In the genomic region with DNA sequence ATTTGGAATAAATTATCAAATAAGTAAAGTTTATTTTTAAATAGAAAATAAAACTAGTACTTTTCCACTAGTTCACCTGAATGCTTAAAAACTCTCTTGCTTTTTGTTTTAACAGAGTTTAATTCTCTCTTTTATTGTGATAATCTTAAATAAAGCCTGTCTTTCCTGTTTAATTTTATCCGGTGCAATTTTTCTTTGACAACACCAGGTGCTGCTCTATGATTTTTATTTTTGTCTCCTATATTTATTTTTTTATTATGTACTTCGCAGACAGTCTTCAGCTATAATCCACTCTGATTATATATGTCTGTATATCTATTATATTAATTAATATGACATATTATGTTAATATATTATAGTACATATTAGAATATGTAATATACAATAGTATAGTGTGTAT, we compare ENCODE assay signal across 20 cellular contexts.
A peak's percentile ranks its signal among the peaks of the same experiment; 100 is the strongest.
DNase-seq lines count a peak whose midpoint lies in the region; ATAC-seq and TF ChIP-seq lines count a peak whose summit lies in the region.
"Had no signal": no experiment of that assay in that cellular context is flagged by ENCODE, and none has a peak within 500 bp of the region (broad histone marks: within the 10 kb centered on the region; RNA-seq: fewer than 3 reads in every experiment).

No MANE protein-coding gene starts in this region.

- TF ChIP-seq CTCF in OCI-LY3 (IDR thresholded peaks at IDR 0.05; ENCODE audit: low read depth, low read length) (peak; percentile 14; the same call in 1 of the 2 replicates), chondrocyte (IDR thresholded peaks at IDR 0.05) (peak; percentile 64), retinal pigment epithelial cell (conservative IDR thresholded peaks at IDR 0.05; ENCODE audit: low read depth, low read length) (peak; percentile 5), GM13977 (IDR thresholded peaks at IDR 0.05; ENCODE audit: extremely low read depth, insufficient read depth, missing control alignments) (no peak)

- no peaks in the 10 kb centered on the region for H3K4me1 Mint-ChIP-seq in chondrocyte (ENCODE audit: low read depth)

- no peak overlapping the region for H3K4me2 ChIP-seq in OCI-LY3 (ENCODE audit: low read length)
- H3K4me2 ChIP-seq: KMS-11 had no signal

- H3K4me3 Mint-ChIP-seq in chondrocyte (ENCODE audit: unreplicated experiment), result no peak overlapping the region
- H3K4me3 Mint-ChIP-seq: CD4-positive, alpha-beta T cell had no signal

- H3K9me3 Mint-ChIP-seq in chondrocyte (ENCODE audit: low read depth), result no peaks in the 10 kb centered on the region
- H3K9me3 Mint-ChIP-seq: CD4-positive, alpha-beta T cell had no signal

- peaks cover 2% of the 10 kb centered on the region for H3K27me3 Mint-ChIP-seq in chondrocyte (ENCODE audit: low read depth)
- H3K27me3 Mint-ChIP-seq: CD4-positive, alpha-beta T cell had no signal

- no peaks in the 10 kb centered on the region for H4K20me1 ChIP-seq in OCI-LY3 (ENCODE audit: insufficient read depth, low read length)

- no peak overlapping the region for H3K27ac Mint-ChIP-seq in chondrocyte (ENCODE audit: unreplicated experiment)
- H3K27ac Mint-ChIP-seq: CD4-positive, alpha-beta T cell had no signal

- ATAC-seq in HG02885 (IDR thresholded peaks at IDR 0.05; ENCODE audit: poor library complexity, unreplicated experiment) (no peak), HG03139 (IDR thresholded peaks at IDR 0.05; ENCODE audit: unreplicated experiment) (no peak)
- ATAC-seq: SK-N-SH treated with all-trans-retinoic acid at 6 μM for 48 hours had no signal

- H3K27me3 ChIP-seq in OCI-LY3 (ENCODE audit: low read depth, low read length), result no peaks in the 10 kb centered on the region

- in situ Hi-C loops in GM13977 (cut with MboI; ENCODE audit: low pct_unique_long_range_greater_than_20kb, low sequenced_read_pairs, unreplicated experiment), result no loop called here

- H3K79me2 ChIP-seq in OCI-LY3 (ENCODE audit: low read length), result no peaks in the 10 kb centered on the region

- no peak overlapping the region for H2AFZ ChIP-seq in OCI-LY3 (ENCODE audit: low read depth, low read length)

- no peaks in the 10 kb centered on the region for H3K9me3 ChIP-seq in OCI-LY3 (ENCODE audit: insufficient read depth, low read length)
- H3K9me3 ChIP-seq: Caco-2 had no signal

- H3K36me3 Mint-ChIP-seq in chondrocyte (ENCODE audit: low read depth), result no peaks in the 10 kb centered on the region

- no peak overlapping the region for H3K9ac ChIP-seq in OCI-LY3 (ENCODE audit: low read length)
- H3K9ac ChIP-seq: KMS-11 had no signal

- no peak overlapping the region for H3K4me3 ChIP-seq in OCI-LY3 (ENCODE audit: low read length)
- no peak overlapping the region for H3K4me3 ChIP-seq in retinal pigment epithelial cell (ENCODE audit: low read length)

- H3K36me3 ChIP-seq in OCI-LY3 (replicated peaks; ENCODE audit: low read depth, low read length), result no peaks in the 10 kb centered on the region

- H3K27ac ChIP-seq in OCI-LY3 (ENCODE audit: low read length), result no peak overlapping the region
- H3K27ac ChIP-seq: KMS-11, RWPE1 had no signal

- no peaks in the 10 kb centered on the region for H3K4me1 ChIP-seq in OCI-LY3 (ENCODE audit: low read length)
- H3K4me1 ChIP-seq: Caco-2 had no signal

- DNase-seq in DMS53 (lab: John Stamatoyannopoulos, UW) (peak; percentile 9), chondrocyte (ENCODE audit: low spot score) (no peak), retinal pigment epithelial cell (ENCODE audit: low read depth) (no peak), GM13977 (ENCODE audit: low spot score) (no peak)
- DNase-seq in stimulated activated CD4-positive, alpha-beta T cell treated with anti-CD3 and anti-CD28 coated beads, Interleukin-4, amount 100 ng/mL, for 24 hours, result no peak
- DNase-seq: Caco-2; CD4-positive, alpha-beta T cell; GDM1; MV-4-11; NCI-H1694; NCI-H2081; NCI-H2171 treated with DMSO at 0.1 percent for 48 hours; NCI-H524 treated with DMSO at 0.1 percent for 48 hours; NCI-H82 had no signal
